ENCODE assay signal across 8 cellular contexts in genomic region chrX:152915541-152916241, GRCh38. TPM values are rescaled to one million over a fixed set of nuclear protein-coding genes. Genes with fewer than 3 reads are reported as not detected.
DNase-seq lines count a peak whose midpoint lies in the region; ATAC-seq, FAIRE-seq and TF ChIP-seq lines count a peak whose summit lies in the region.

No MANE protein-coding gene starts in this region.

- H3K36me3 Mint-ChIP-seq in osteocyte (ENCODE audit: unreplicated experiment), result no peaks in the 10 kb centered on the region

- TF ChIP-seq CTCF in OCI-LY7 (conservative IDR thresholded peaks at IDR 0.05; ENCODE audit: low read length), result peak; percentile 72
- TF ChIP-seq CTCF in endothelial cell of umbilical vein (IDR thresholded peaks at IDR 0.05; ENCODE audit: extremely low read depth in 1 of 2, insufficient read depth in 1 of 2, low read depth in 1 of 2, low read length in 2 of 2), result peak; percentile 28 to 62
- peak; percentile 61 for TF ChIP-seq CTCF in osteocyte (IDR thresholded peaks at IDR 0.05)

- no peak overlapping the region for H3K4me3 ChIP-seq in OCI-LY7 (ENCODE audit: low read depth, low read length, poor library complexity, severe bottlenecking)
- no peak overlapping the region for H3K4me3 ChIP-seq in endothelial cell of umbilical vein (replicated peaks in 1 of 3; ENCODE audit: insufficient read depth in 1 of 3, low read depth in 1 of 3, low read length in 3 of 3)

- H3K9ac ChIP-seq in endothelial cell of umbilical vein (replicated peaks; ENCODE audit: extremely low read depth, insufficient read depth, low read length), result no peak overlapping the region

- no peak overlapping the region for H3K4me2 ChIP-seq in OCI-LY7 (ENCODE audit: low read length)
- H3K4me2 ChIP-seq in endothelial cell of umbilical vein (ENCODE audit: insufficient read depth, low read length), result no peak overlapping the region

- H3K9me2 ChIP-seq in OCI-LY7 (ENCODE audit: insufficient read depth, low read length), result no peaks in the 10 kb centered on the region

- DNase-seq in DMS 273 (lab: John Stamatoyannopoulos, UW; ENCODE audit: unreplicated experiment), result peak; percentile 84
- peak; percentile 34 for DNase-seq in GM19239 (ENCODE audit: insufficient read length, low spot score)
- peak; percentile 31 for DNase-seq in OCI-LY7 (ENCODE audit: low spot score)
- peak; percentile 16 for DNase-seq in endothelial cell of umbilical vein (ENCODE audit: low read depth, low spot score)
- no peak for DNase-seq in osteocyte (ENCODE audit: extremely low spot score, unreplicated experiment)
- DNase-seq in activated effector memory CD4-positive, alpha-beta T cell treated with anti-CD3 and anti-CD28 coated beads, Interleukin-2, amount 50 U/mL, for 16 hours, result no peak
- DNase-seq in NCI-H187 (lab: John Stamatoyannopoulos, UW), result no peak

- H3K36me3 ChIP-seq in OCI-LY7 (ENCODE audit: insufficient read depth, low read length), result no peaks in the 10 kb centered on the region
- H3K36me3 ChIP-seq in endothelial cell of umbilical vein (ENCODE audit: control insufficient read depth in 2 of 2, extremely low read depth in 1 of 2, insufficient read depth in 2 of 2, low read length in 2 of 2), result no peaks in the 10 kb centered on the region

- dilution Hi-C loops in endothelial cell of umbilical vein (cut with MboI; ENCODE audit: extremely low pct_ligation_motif_present, low sequenced_read_pairs), result no loop called here

- POLR2A ChIA-PET in OCI-LY7 (lab: Charles Lee) (no interaction called here), endothelial cell of umbilical vein (lab: Charles Lee) (no interaction called here)

- H3K27me3 ChIP-seq in endothelial cell of umbilical vein (ENCODE audit: control insufficient read depth in 2 of 2, insufficient read depth in 2 of 2, low read length in 2 of 2), result no peaks in the 10 kb centered on the region

- intact Hi-C loops in OCI-LY7 (cut with micrococcal nuclease; ENCODE audit: unreplicated experiment), result no loop called here
- intact Hi-C loops in endothelial cell of umbilical vein (cut with micrococcal nuclease), result no loop called here

- H4K20me1 ChIP-seq in OCI-LY7 (ENCODE audit: insufficient read depth, low read length) (no peaks in the 10 kb centered on the region), endothelial cell of umbilical vein (replicated peaks; ENCODE audit: control insufficient read depth, extremely low read depth, insufficient read depth, low read length) (no peaks in the 10 kb centered on the region)

- CTCF ChIA-PET in OCI-LY7 (lab: Charles Lee; ENCODE audit: unreplicated experiment) (interaction anchor here (1.0 kb wide), 1 partner anchor 10 kb away, joined by 3 read pairs; no protein-coding TSS in a partner anchor), endothelial cell of umbilical vein (lab: Charles Lee) (interaction anchor here (1.0 kb wide), 1 partner anchor 10 kb away, joined by 5 read pairs; no protein-coding TSS in a partner anchor)

- peak; percentile 88 for FAIRE-seq in GM19239 (lab: Jason Lieb, UNC)
- peak; percentile 80 for FAIRE-seq in endothelial cell of umbilical vein (lab: Jason Lieb, UNC)

- H3K9me3 ChIP-seq in OCI-LY7 (ENCODE audit: low read length) (no peaks in the 10 kb centered on the region), endothelial cell of umbilical vein (replicated peaks; ENCODE audit: control insufficient read depth, insufficient read depth, low read length) (no peaks in the 10 kb centered on the region)

- H3K4me1 ChIP-seq in OCI-LY7 (ENCODE audit: insufficient read depth, low read length, poor library complexity, severe bottlenecking) (peaks cover 15% of the 10 kb centered on the region), endothelial cell of umbilical vein (ENCODE audit: control insufficient read depth, extremely low read depth, insufficient read depth, low read length) (no peaks in the 10 kb centered on the region)

- BruUV-seq in OCI-LY7 (replicated peaks; lab: Mats Ljungman, UMichigan) (no TSS peak), endothelial cell of umbilical vein (replicated peaks; lab: Mats Ljungman, UMichigan) (no TSS peak)

- peak overlapping the region; percentile 57 for H3K27ac Mint-ChIP-seq in osteocyte (ENCODE audit: unreplicated experiment)

- ATAC-seq in HG03108 (IDR thresholded peaks at IDR 0.05; ENCODE audit: unreplicated experiment), result peak; percentile 79

- H3K27ac ChIP-seq in OCI-LY7 (ENCODE audit: low read depth, low read length, poor library complexity, severe bottlenecking) (no peak overlapping the region), endothelial cell of umbilical vein (ENCODE audit: insufficient read depth, low read depth, low read length) (no peak overlapping the region)

- H2AFZ ChIP-seq in OCI-LY7 (ENCODE audit: low read length) (no peak overlapping the region), endothelial cell of umbilical vein (ENCODE audit: low read depth, low read length) (no peak overlapping the region)

- H3K4me1 Mint-ChIP-seq in osteocyte (ENCODE audit: unreplicated experiment), result peaks cover 7% of the 10 kb centered on the region

- TF ChIP-seq POLR2A in endothelial cell of umbilical vein (IDR thresholded peaks at IDR 0.05; ENCODE audit: low read depth, low read length), result no peak

- H3K4me3 Mint-ChIP-seq in osteocyte (ENCODE audit: unreplicated experiment), result no peak overlapping the region

- H3K79me2 ChIP-seq in OCI-LY7 (ENCODE audit: insufficient read depth, low read depth, low read length) (no peaks in the 10 kb centered on the region), endothelial cell of umbilical vein (ENCODE audit: control insufficient read depth, insufficient read depth, low read length) (no peaks in the 10 kb centered on the region)

- no peaks in the 10 kb centered on the region for H3K9me3 Mint-ChIP-seq in osteocyte (ENCODE audit: unreplicated experiment)

- no peaks in the 10 kb centered on the region for H3K9me1 ChIP-seq in endothelial cell of umbilical vein (replicated peaks; ENCODE audit: control insufficient read depth, extremely low read depth, insufficient read depth, low read length)

- no peaks in the 10 kb centered on the region for H3K27me3 Mint-ChIP-seq in osteocyte (ENCODE audit: unreplicated experiment)

TF ChIP-seq in endothelial cell of umbilical vein, 7 proteins besides CTCF, POLR2A, EP300 and RAD21:
- TF ChIP-seq MAX (IDR thresholded peaks at IDR 0.05; ENCODE audit: insufficient read depth, insufficient read length), result no peak
- no peak for TF ChIP-seq GATA2 (IDR thresholded peaks at IDR 0.05; ENCODE audit: insufficient read depth, insufficient read length, low read depth, low read length)
- no peak for TF ChIP-seq JUN (IDR thresholded peaks at IDR 0.05; ENCODE audit: borderline replicate concordance, insufficient read depth, insufficient read length, low read depth)
- no peak for TF ChIP-seq POLR2AphosphoS5 (IDR thresholded peaks at IDR 0.05; ENCODE audit: insufficient read depth, low read depth, low read length)
- no peak for TF ChIP-seq FOS (IDR thresholded peaks at IDR 0.05; ENCODE audit: borderline replicate concordance, insufficient read depth, low read length)
- TF ChIP-seq EZH2 (IDR thresholded peaks at IDR 0.05; ENCODE audit: borderline replicate concordance, low read depth, low read length, severe bottlenecking), result no peak
- TF ChIP-seq MYC (IDR thresholded peaks at IDR 0.05; ENCODE audit: low read depth, low read length), result no peak

RNA-seq across cellular contexts. Expression of gene ZNF185, which starts 17.8 kb away (rescaled TPM):
- 0.73 and 1.4 TPM in 2 replicates for total RNA-seq in OCI-LY7 (2014; rRNA removed; shearing (Covaris generic))
- total RNA-seq in OCI-LY7 (2022), result 20.7 and 21.3 TPM in 2 replicates
- 19.7 and 31.6 TPM in 2 replicates for total RNA-seq in endothelial cell of umbilical vein
- 15.5 and 18.7 TPM in 2 replicates for polyA plus RNA-seq in endothelial cell of umbilical vein
- 17.6 and 19.5 TPM in 2 replicates for polyA plus RNA-seq in endothelial cell of umbilical vein (2011; cell fraction: cytosol; rRNA removed)
- 74.9 and 87.3 TPM in 2 replicates for polyA plus RNA-seq in endothelial cell of umbilical vein (2011; cell fraction: nucleus; rRNA removed)
- polyA plus RNA-seq in endothelial cell of umbilical vein (2012), result 27.3 and 47.6 TPM in 2 replicates
- polyA minus RNA-seq in endothelial cell of umbilical vein, result 18.9 and 19.5 TPM in 2 replicates
- polyA minus RNA-seq in endothelial cell of umbilical vein (2011; cell fraction: cytosol; rRNA and poly(A)+ RNA removed), result 2.4 TPM
- 29.7 and 41.7 TPM in 2 replicates for polyA minus RNA-seq in endothelial cell of umbilical vein (2011; cell fraction: nucleus; rRNA and poly(A)+ RNA removed)
- 8.0 TPM in 2 replicates for total RNA-seq in osteocyte

Comparison
In these comparisons a context has a peak if more than half of its experiments do, and no peak if none do; other contexts are left out.
1. DNase-seq: peak in DMS 273 (single experiment), GM19239 (single experiment), OCI-LY7 (single experiment) and endothelial cell of umbilical vein (single experiment); none in osteocyte (single experiment), activated effector memory CD4-positive, alpha-beta T cell treated with anti-CD3 and anti-CD28 coated beads, Interleukin-2, amount 50 U/mL, for 16 hours (single experiment) and NCI-H187 (0 of 2).
2. Peak in every context shown above with its lines, with median percentiles within 50 percentile points of each other: CTCF ChIP-seq.